21 cellular contexts compared by ENCODE assay signal in genomic region chr4:120525106-120525505, GRCh38.
DNase-seq lines count a peak whose midpoint lies in the region; ATAC-seq, FAIRE-seq and TF ChIP-seq lines count a peak whose summit lies in the region.
"Had no signal": no experiment of that assay in that cellular context is flagged by ENCODE, and none has a peak within 500 bp of the region (broad histone marks: within the 10 kb centered on the region; RNA-seq: fewer than 3 reads in every experiment).

No MANE protein-coding gene starts in this region.

- CTCF ChIA-PET in HepG2 (lab: Yijun Ruan, JAX; ENCODE audit: low intra/inter-chr PET ratio, low total read pairs) (no interaction called here), K562 (lab: Yijun Ruan, JAX; ENCODE audit: low intra/inter-chr PET ratio) (no interaction called here)

- H4K20me1 ChIP-seq in HepG2 (ENCODE audit: insufficient read depth, low read length): no peaks in the 10 kb centered on the region
- H4K20me1 ChIP-seq in K562 (replicated peaks; ENCODE audit: control insufficient read depth, insufficient read depth, low read length): no peaks in the 10 kb centered on the region
- H4K20me1 ChIP-seq: BLaER1 treated with 17β-estradiol and CSF1 and Interleukin-3, amounts not matched to agents 10 nM and 100 nM had no signal

- TF ChIP-seq EP300 in HepG2 (IDR thresholded peaks at IDR 0.05; ENCODE audit: low read depth in 2 of 2, low read length in 2 of 2) (no peak), HepG2 (CRISPR knock-in tag; IDR thresholded peaks at IDR 0.05; ENCODE audit: borderline replicate concordance) (no peak), K562 (IDR thresholded peaks at IDR 0.05; ENCODE audit: low read length) (no peak)

- H3K4me2 ChIP-seq in HepG2 (ENCODE audit: low read depth, low read length) (no peak overlapping the region), K562 (ENCODE audit: insufficient read depth, low read length) (no peak overlapping the region)
- H3K4me2 ChIP-seq: A549; BLaER1 treated with 17β-estradiol and CSF1 and Interleukin-3, amounts not matched to agents 10 nM and 100 nM had no signal

- FAIRE-seq in HepG2 (lab: Jason Lieb, UNC) (no peak), K562 (lab: Jason Lieb, UNC) (no peak), endometrium (lab: Jason Lieb, UNC) (peak; percentile 43)
- FAIRE-seq: A549, D721Med, G401.6, GM12891, GM19239 had no signal

- peaks cover 9% of the 10 kb centered on the region; the same call in 1 of the 2 replicates for H3K9me3 ChIP-seq in HepG2 (ENCODE audit: low read length)
- no peaks in the 10 kb centered on the region for H3K9me3 ChIP-seq in right lobe of liver
- H3K9me3 ChIP-seq in K562 (replicated peaks; ENCODE audit: control insufficient read depth, insufficient read depth, low read depth, low read length): no peaks in the 10 kb centered on the region; the same call in 1 of the 2 replicates
- H3K9me3 ChIP-seq: A549, Caco-2 had no signal

- no peak for DNase-seq in HepG2 (ENCODE audit: low spot score)
- no peak for DNase-seq in right lobe of liver
- no peak for DNase-seq in K562 (ENCODE audit: extremely low read depth in 1 of 4, low spot score in 3 of 4)
- DNase-seq in NCI-H2029 (lab: John Stamatoyannopoulos, UW): no peak
- DNase-seq in Kasumi-1 (lab: John Stamatoyannopoulos, UW): no peak
- DNase-seq: AML-193; Caco-2; Calu3; CD4-positive, alpha-beta T cell; CD8-positive, alpha-beta T cell; DMS79 treated with DMSO at 0.1 percent for 48 hours; GF-D8 had no signal

- H3K27me3 ChIP-seq in HepG2 (ENCODE audit: control insufficient read depth in 1 of 2, insufficient read depth in 2 of 2, low read length in 2 of 2) (no peaks in the 10 kb centered on the region), right lobe of liver (no peaks in the 10 kb centered on the region), K562 (ENCODE audit: control insufficient read depth in 2 of 2, insufficient read depth in 2 of 2, low read length in 2 of 2) (no peaks in the 10 kb centered on the region)
- H3K27me3 ChIP-seq: BLaER1 treated with 17β-estradiol and CSF1 and Interleukin-3, amounts not matched to agents 10 nM and 100 nM had no signal

- intact Hi-C loops in HepG2 (cut with micrococcal nuclease; ENCODE audit: unreplicated experiment): no loop called here
- intact Hi-C loops in right lobe of liver (cut with DNase I): no loop called here
- intact Hi-C loops in K562 (cut with micrococcal nuclease): no loop called here

- ATAC-seq in HepG2 (no peak), right lobe of liver (no peak), K562 (no peak)
- ATAC-seq: A549; CD8-positive, alpha-beta T cell had no signal

- H3K79me2 ChIP-seq in HepG2 (ENCODE audit: insufficient read depth, low read length) (no peaks in the 10 kb centered on the region), K562 (ENCODE audit: control insufficient read depth, insufficient read depth, low read length) (no peaks in the 10 kb centered on the region)

- POLR2A ChIA-PET in HepG2 (lab: Yijun Ruan, JAX) (no interaction called here), K562 (lab: Yijun Ruan, JAX) (no interaction called here)

- H3K4me1 ChIP-seq in HepG2 (ENCODE audit: insufficient read depth, low read length) (no peaks in the 10 kb centered on the region), right lobe of liver (no peaks in the 10 kb centered on the region), K562 (replicated peaks in 1 of 2; ENCODE audit: control insufficient read depth in 2 of 2, insufficient read depth in 2 of 2, low read length in 2 of 2) (no peaks in the 10 kb centered on the region)
- H3K4me1 ChIP-seq: A549; BLaER1 treated with 17β-estradiol and CSF1 and Interleukin-3, amounts not matched to agents 10 nM and 100 nM; Caco-2 had no signal

- no peak overlapping the region for H3K4me3 ChIP-seq in HepG2 (replicated peaks in 1 of 3; ENCODE audit: insufficient read depth in 1 of 3, low read depth in 2 of 3, low read length in 3 of 3)
- no peak overlapping the region for H3K4me3 ChIP-seq in right lobe of liver
- no peak overlapping the region for H3K4me3 ChIP-seq in K562
- H3K4me3 ChIP-seq: A549; BLaER1 treated with 17β-estradiol and CSF1 and Interleukin-3, amounts not matched to agents 10 nM and 100 nM had no signal

- BruUV-seq in HepG2 (replicated peaks; lab: Mats Ljungman, UMichigan) (no TSS peak), K562 (replicated peaks; lab: Mats Ljungman, UMichigan) (no TSS peak)

- H3K36me3 ChIP-seq in HepG2 (replicated peaks in 1 of 2; ENCODE audit: control insufficient read depth in 1 of 2, insufficient read depth in 2 of 2, low read length in 2 of 2) (no peaks in the 10 kb centered on the region), right lobe of liver (no peaks in the 10 kb centered on the region), K562 (ENCODE audit: control insufficient read depth, insufficient read depth, low read length) (no peaks in the 10 kb centered on the region)
- H3K36me3 ChIP-seq: BLaER1 treated with 17β-estradiol and CSF1 and Interleukin-3, amounts not matched to agents 10 nM and 100 nM had no signal

- no peak for TF ChIP-seq POLR2A in HepG2 (IDR thresholded peaks at IDR 0.05; ENCODE audit: insufficient read depth in 1 of 2, low read depth in 2 of 2, low read length in 2 of 2)
- no peak for TF ChIP-seq POLR2A in right lobe of liver (IDR thresholded peaks at IDR 0.05)
- TF ChIP-seq POLR2A in K562 (conservative IDR thresholded peaks at IDR 0.05): no peak

- no peak overlapping the region for H2AFZ ChIP-seq in HepG2 (ENCODE audit: low read length)
- no peak overlapping the region for H2AFZ ChIP-seq in K562 (ENCODE audit: low read depth, low read length)

- H3K9ac ChIP-seq in HepG2 (ENCODE audit: insufficient read depth, low read depth, low read length): no peak overlapping the region
- no peak overlapping the region for H3K9ac ChIP-seq in K562 (ENCODE audit: insufficient read depth in 1 of 2, low read depth in 2 of 2, low read length in 2 of 2)
- H3K9ac ChIP-seq: BLaER1 treated with 17β-estradiol and CSF1 and Interleukin-3, amounts not matched to agents 10 nM and 100 nM had no signal

- no peak for TF ChIP-seq CTCF in HepG2 (CRISPR knock-in tag; IDR thresholded peaks at IDR 0.05)
- no peak for TF ChIP-seq CTCF in right lobe of liver (IDR thresholded peaks at IDR 0.05)
- no peak for TF ChIP-seq CTCF in K562 (IDR thresholded peaks at IDR 0.05 in 2 of 3, conservative IDR thresholded peaks at IDR 0.05 in 1 of 3; ENCODE audit: insufficient read depth in 2 of 3, low read depth in 1 of 3, low read length in 3 of 3)

- in situ Hi-C loops in HepG2 (cut with HindIII; ENCODE audit: extremely low pct_ligation_motif_present, low pct_unique_long_range_greater_than_20kb) (no loop called here), K562 (cut with MboI) (no loop called here)

- TF ChIP-seq RAD21 in HepG2 (CRISPR knock-in tag; IDR thresholded peaks at IDR 0.05) (no peak), K562 (CRISPR knock-in tag; conservative IDR thresholded peaks at IDR 0.05 in 1 of 2, IDR thresholded peaks at IDR 0.05 in 1 of 2) (no peak)

- H3K27ac ChIP-seq in HepG2 (ENCODE audit: extremely low read length, insufficient read depth, low read length) (no peak overlapping the region), right lobe of liver (no peak overlapping the region), K562 (ENCODE audit: extremely low read depth, low read depth, low read length) (no peak overlapping the region)
- H3K27ac ChIP-seq: 22Rv1; A549; BLaER1 treated with 17β-estradiol and CSF1 and Interleukin-3, amounts not matched to agents 10 nM and 100 nM; C4-2B had no signal

- no peaks in the 10 kb centered on the region for H3K9me1 ChIP-seq in K562 (ENCODE audit: control insufficient read depth, insufficient read depth, low read length)

- 2% methylated on average over 4 of the region's 4 CpGs for WGBS in HepG2 (ENCODE audit: low lambda C conversion rate)
- 58% methylated on average over 4 of the region's 4 CpGs for WGBS in right lobe of liver (ENCODE audit: insufficient coverage, low coverage, low lambda C conversion rate, missing lambda C conversion rate)
- WGBS in K562 (ENCODE audit: insufficient coverage, low coverage, missing lambda C conversion rate): 0% methylated on average over 4 of the region's 4 CpGs

TF ChIP-seq in HepG2, 621 proteins besides CTCF, POLR2A, EP300 and RAD21 (continues in another document):
- TF ChIP-seq NFATC3 (CRISPR knock-in tag; IDR thresholded peaks at IDR 0.05): no peak
- TF ChIP-seq ZNF747 (CRISPR knock-in tag; IDR thresholded peaks at IDR 0.05; ENCODE audit: borderline replicate concordance): no peak
- TF ChIP-seq NFKBIZ (CRISPR knock-in tag; IDR thresholded peaks at IDR 0.05): no peak
- TF ChIP-seq ZNF570 (CRISPR knock-in tag; IDR thresholded peaks at IDR 0.05; ENCODE audit: borderline replicate concordance): no peak
- TF ChIP-seq PLRG1 (conservative IDR thresholded peaks at IDR 0.05): no peak
- TF ChIP-seq MAFK (conservative IDR thresholded peaks at IDR 0.05 in 1 of 2, IDR thresholded peaks at IDR 0.05 in 1 of 2; ENCODE audit: low read length in 2 of 2): peak in 1 of 2 experiments; percentile 72; a peak in 3 of 4 replicates
- TF ChIP-seq ZNF354B (CRISPR knock-in tag; IDR thresholded peaks at IDR 0.05): no peak
- TF ChIP-seq ZNF367 (CRISPR knock-in tag; IDR thresholded peaks at IDR 0.05; ENCODE audit: borderline replicate concordance): no peak
- TF ChIP-seq ZNF749 (CRISPR knock-in tag; IDR thresholded peaks at IDR 0.05; ENCODE audit: borderline replicate concordance): no peak
- peak; percentile 57; the same call in 1 of the 2 replicates for TF ChIP-seq MAFF (IDR thresholded peaks at IDR 0.05; ENCODE audit: low read depth, low read length)
- no peak for TF ChIP-seq MIXL1 (CRISPR knock-in tag; IDR thresholded peaks at IDR 0.05)
- no peak for TF ChIP-seq POGZ (CRISPR knock-in tag; IDR thresholded peaks at IDR 0.05)

TF ChIP-seq in K562, 482 proteins besides CTCF, POLR2A, EP300 and RAD21 (continues in another document):
- peak; percentile 45; the same call in 1 of the 2 replicates for TF ChIP-seq ZNF316 (IDR thresholded peaks at IDR 0.05)
- TF ChIP-seq RFX1 (IDR thresholded peaks at IDR 0.05): no peak
- TF ChIP-seq NFIX (CRISPR knock-in tag; IDR thresholded peaks at IDR 0.05; ENCODE audit: low read depth): no peak
- 0 out of 2 replicates have a peak, but pooled peaks have one; percentile 6 for TF ChIP-seq C11orf30 (IDR thresholded peaks at IDR 0.05; ENCODE audit: low read depth)
- TF ChIP-seq, protein P1, sequence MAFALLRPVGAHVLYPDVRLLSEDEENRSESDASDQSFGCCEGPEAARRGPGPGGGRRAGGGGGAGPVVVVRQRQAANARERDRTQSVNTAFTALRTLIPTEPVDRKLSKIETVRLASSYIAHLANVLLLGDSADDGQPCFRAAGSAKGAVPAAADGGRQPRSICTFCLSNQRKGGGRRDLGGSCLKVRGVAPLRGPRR (CRISPR knock-in tag; IDR thresholded peaks at IDR 0.05): no peak

Comparison
In these comparisons a context has a peak if more than half of its experiments do, and no peak if none do; other contexts are left out.
1. Of the 241 proteins assayed by ChIP-seq in both HepG2 and K562: peak only in HepG2: MAFF; only in K562: none; in both: none; in neither: 239; mixed calls (peak in some experiments, not most) for 1.